In genomic region chr6:137497722-137498463, GRCh38 we compare ENCODE assay signal across 1 cellular context.
TF ChIP-seq lines count a peak whose summit lies in the region.

No MANE protein-coding gene starts in this region.

TF ChIP-seq in WTC11, 78 proteins besides CTCF, POLR2A, EP300 and RAD21 (continued from another document):
- TF ChIP-seq PRDM15 (CRISPR knock-in tag; IDR thresholded peaks at IDR 0.05) (0 out of 2 replicates have a peak, but pooled peaks have one; percentile 16), ZNF281 (CRISPR knock-in tag; IDR thresholded peaks at IDR 0.05) (peak; percentile 55; the same call in 1 of the 2 replicates), JUN (CRISPR knock-in tag; IDR thresholded peaks at IDR 0.05) (no peak), USF1 (CRISPR knock-in tag; IDR thresholded peaks at IDR 0.05) (no peak), FOXP1 (CRISPR knock-in tag; IDR thresholded peaks at IDR 0.05; ENCODE audit: borderline replicate concordance) (0 out of 2 replicates have a peak, but pooled peaks have one; percentile 29), RELA (CRISPR knock-in tag; IDR thresholded peaks at IDR 0.05; ENCODE audit: borderline replicate concordance) (no peak), NR2C2 (CRISPR knock-in tag; IDR thresholded peaks at IDR 0.05) (no peak), USF2 (CRISPR knock-in tag; IDR thresholded peaks at IDR 0.05) (no peak), TEAD1 (CRISPR knock-in tag; IDR thresholded peaks at IDR 0.05) (peak; percentile 17; the same call in 1 of the 2 replicates), SMAD4 (CRISPR knock-in tag; IDR thresholded peaks at IDR 0.05) (no peak), CBFB (CRISPR knock-in tag; IDR thresholded peaks at IDR 0.05; ENCODE audit: low read depth) (peak; percentile 18; the same call in 1 of the 2 replicates), E2F1 (CRISPR knock-in tag; IDR thresholded peaks at IDR 0.05) (no peak), MAX (CRISPR knock-in tag; IDR thresholded peaks at IDR 0.05) (peak; percentile 68; the same call in 1 of the 2 replicates), ZNF532 (CRISPR knock-in tag; IDR thresholded peaks at IDR 0.05; ENCODE audit: borderline replicate concordance) (no peak)
